Comparison of ENCODE assay signal across 23 cellular contexts in genomic region chr10:72667207-72667864, GRCh38. TPM values are rescaled to one million over a fixed set of nuclear protein-coding genes. Genes with fewer than 3 reads are reported as not detected.
DNase-seq lines count a peak whose midpoint lies in the region; ATAC-seq, FAIRE-seq and TF ChIP-seq lines count a peak whose summit lies in the region.
"Had no signal": no experiment of that assay in that cellular context is flagged by ENCODE, and none has a peak within 500 bp of the region (broad histone marks: within the 10 kb centered on the region; RNA-seq: fewer than 3 reads in every experiment).

No MANE protein-coding gene starts in this region.

- TF ChIP-seq EP300 in A549 (IDR thresholded peaks at IDR 0.05), result no peak

- H3K36me3 ChIP-seq in colonic mucosa, result no peaks in the 10 kb centered on the region
- no peaks in the 10 kb centered on the region for H3K36me3 ChIP-seq in keratinocyte (ENCODE audit: control insufficient read depth in 2 of 2, extremely low read depth in 1 of 2, insufficient read depth in 2 of 2, low read length in 2 of 2)
- no peaks in the 10 kb centered on the region for H3K36me3 ChIP-seq in parathyroid adenoma (ENCODE audit: control insufficient read depth, insufficient read depth, low read length)

- POLR2A ChIA-PET in A549 (lab: Yijun Ruan, JAX), result no interaction called here

- H4K20me1 ChIP-seq in keratinocyte (ENCODE audit: control insufficient read depth, extremely low read depth, insufficient read depth, low read length), result no peaks in the 10 kb centered on the region

- no peaks in the 10 kb centered on the region for H3K9me1 ChIP-seq in keratinocyte (ENCODE audit: control insufficient read depth, extremely low read depth, insufficient read depth, low read length)

- H2AFZ ChIP-seq in keratinocyte (ENCODE audit: control insufficient read depth, low read length) (peak overlapping the region; percentile 30), parathyroid adenoma (peak overlapping the region; percentile 10)
- H2AFZ ChIP-seq: GM23248 had no signal

- CTCF ChIA-PET in A549 (lab: Yijun Ruan, JAX), result no interaction called here

- no peaks in the 10 kb centered on the region for H3K27me3 Mint-ChIP-seq in glutamatergic neuron (ENCODE audit: unreplicated experiment)

- H3K4me3 ChIP-seq in A549 (no peak overlapping the region), colonic mucosa (no peak overlapping the region), keratinocyte (ENCODE audit: control insufficient read depth in 2 of 3, extremely low read depth in 1 of 3, insufficient read depth in 2 of 3, low read depth in 1 of 3, low read length in 3 of 3) (no peak overlapping the region), parathyroid adenoma (ENCODE audit: low read depth, low read length) (no peak overlapping the region)
- H3K4me3 ChIP-seq: GM23248 had no signal

- H3K4me1 ChIP-seq in A549, result peaks cover 27% of the 10 kb centered on the region
- peaks cover 3% of the 10 kb centered on the region for H3K4me1 ChIP-seq in colonic mucosa
- peaks cover 9% of the 10 kb centered on the region for H3K4me1 ChIP-seq in keratinocyte (ENCODE audit: control insufficient read depth, extremely low read depth, insufficient read depth, low read length)
- H3K4me1 ChIP-seq in parathyroid adenoma, result no peaks in the 10 kb centered on the region

- no peak overlapping the region for H3K9ac ChIP-seq in colonic mucosa (ENCODE audit: low read depth in 2 of 2, low read length in 2 of 2)
- H3K9ac ChIP-seq in keratinocyte (ENCODE audit: control insufficient read depth, extremely low read depth, insufficient read depth, low read length), result no peak overlapping the region
- H3K9ac ChIP-seq in parathyroid adenoma, result no peak overlapping the region
- H3K9ac ChIP-seq: GM23248 had no signal

- no peak for TF ChIP-seq POLR2A in A549 (IDR thresholded peaks at IDR 0.05; ENCODE audit: low read length)

- no peak for DNase-seq in A549 (ENCODE audit: low read depth in 1 of 2, low spot score in 1 of 2)
- no peak for DNase-seq in colonic mucosa
- DNase-seq in keratinocyte (ENCODE audit: low read depth, low spot score), result no peak
- DNase-seq in glutamatergic neuron, result no peak
- DNase-seq in SIG-M5 treated with dmso at 0.1 percent for 504 hours (lab: John Stamatoyannopoulos, UW; ENCODE audit: unreplicated experiment), result no peak
- no peak for DNase-seq in Ammon's horn (ENCODE audit: low spot score)
- DNase-seq in NOMO-1 treated with dmso at 0.1 percent for 144 hours (lab: John Stamatoyannopoulos, UW; ENCODE audit: unreplicated experiment), result no peak
- DNase-seq: ACHN; AML-193; C1 segment of cervical spinal cord; Calu3; CD4-positive, alpha-beta memory T cell; COR-L47; DMS53; DMS79 treated with DMSO at 0.1 percent for 48 hours; GF-D8; GM23248; H9 had no signal

- no peak for FAIRE-seq in A549 (lab: Jason Lieb, UNC)
- FAIRE-seq in keratinocyte (lab: Jason Lieb, UNC), result no peak
- FAIRE-seq: A204.1, GM12892 had no signal

- no peak for ATAC-seq in A549
- ATAC-seq: HCT116 had no signal

- peak overlapping the region in 1 of 2 experiments; percentile 56; a peak in 3 of 6 replicates for H3K27ac ChIP-seq in A549
- H3K27ac ChIP-seq in colonic mucosa, result peak overlapping the region; percentile 46
- no peak overlapping the region for H3K27ac ChIP-seq in keratinocyte (ENCODE audit: control insufficient read depth, insufficient read depth, low read length)
- H3K27ac ChIP-seq in parathyroid adenoma, result no peak overlapping the region
- H3K27ac ChIP-seq: 22Rv1, GM23248 had no signal

- H3K4me2 ChIP-seq in A549 (peak overlapping the region; percentile 9; the same call in 1 of the 3 replicates), keratinocyte (ENCODE audit: control insufficient read depth, extremely low read depth, insufficient read depth, low read depth, low read length) (no peak overlapping the region), parathyroid adenoma (ENCODE audit: low read length) (no peak overlapping the region)

- no peaks in the 10 kb centered on the region for H3K9me3 Mint-ChIP-seq in glutamatergic neuron (ENCODE audit: unreplicated experiment)
- H3K9me3 Mint-ChIP-seq: CD4-positive, alpha-beta memory T cell; H9 had no signal

- no peaks in the 10 kb centered on the region for H3K79me2 ChIP-seq in keratinocyte (ENCODE audit: control insufficient read depth, insufficient read depth, low read length)
- no peaks in the 10 kb centered on the region for H3K79me2 ChIP-seq in parathyroid adenoma

- no peak overlapping the region for H3K4me3 Mint-ChIP-seq in glutamatergic neuron (ENCODE audit: unreplicated experiment)
- H3K4me3 Mint-ChIP-seq: CD4-positive, alpha-beta memory T cell; H9 had no signal

- WGBS in A549 (ENCODE audit: missing lambda C conversion rate), result 95% methylated on average over 3 of the region's 3 CpGs

- no peaks in the 10 kb centered on the region for H3K36me3 Mint-ChIP-seq in glutamatergic neuron (ENCODE audit: unreplicated experiment)
- H3K36me3 Mint-ChIP-seq: CD4-positive, alpha-beta memory T cell had no signal

- H3K27ac Mint-ChIP-seq in glutamatergic neuron (ENCODE audit: unreplicated experiment), result no peak overlapping the region
- H3K27ac Mint-ChIP-seq: CD4-positive, alpha-beta memory T cell; H9 had no signal

- H3K4me1 Mint-ChIP-seq in glutamatergic neuron (ENCODE audit: low read depth, unreplicated experiment), result no peaks in the 10 kb centered on the region
- H3K4me1 Mint-ChIP-seq: CD4-positive, alpha-beta memory T cell; H9 had no signal

- no peak for TF ChIP-seq RAD21 in A549 (conservative IDR thresholded peaks at IDR 0.05 in 1 of 2, IDR thresholded peaks at IDR 0.05 in 1 of 2)

- H3K27me3 ChIP-seq in colonic mucosa (no peaks in the 10 kb centered on the region), keratinocyte (ENCODE audit: control insufficient read depth, extremely low read depth, insufficient read depth, low read length) (no peaks in the 10 kb centered on the region), parathyroid adenoma (ENCODE audit: control insufficient read depth, insufficient read depth, low read length) (no peaks in the 10 kb centered on the region)

- intact Hi-C loops in colonic mucosa (cut with DNase I), result no loop called here

- H3K9me3 ChIP-seq in A549 (no peaks in the 10 kb centered on the region), colonic mucosa (no peaks in the 10 kb centered on the region), keratinocyte (ENCODE audit: control insufficient read depth, low read depth, low read length) (no peaks in the 10 kb centered on the region), parathyroid adenoma (ENCODE audit: control insufficient read depth, low read length) (no peaks in the 10 kb centered on the region)

- TF ChIP-seq CTCF in A549 (IDR thresholded peaks at IDR 0.05) (no peak), colonic mucosa (IDR thresholded peaks at IDR 0.05) (no peak), keratinocyte (optimal IDR thresholded peaks at IDR 0.05 in 1 of 3, IDR thresholded peaks at IDR 0.05 in 1 of 3, conservative IDR thresholded peaks at IDR 0.05 in 1 of 3; ENCODE audit: extremely low read depth in 1 of 3, insufficient read depth in 2 of 3, low read length in 3 of 3) (no peak), parathyroid adenoma (IDR thresholded peaks at IDR 0.05) (no peak), glutamatergic neuron (IDR thresholded peaks at IDR 0.05; ENCODE audit: partially characterized antibody, unreplicated experiment) (no peak)

- dilution Hi-C loops in keratinocyte (cut with MboI; ENCODE audit: extremely low pct_ligation_motif_present, low sequenced_read_pairs), result no loop called here

TF ChIP-seq in A549, 52 proteins besides CTCF, POLR2A, EP300 and RAD21 (continues in another document):
- TF ChIP-seq RARB (CRISPR knock-in tag; IDR thresholded peaks at IDR 0.05) (no peak), HES2 (IDR thresholded peaks at IDR 0.05) (no peak), EHF (CRISPR knock-in tag; IDR thresholded peaks at IDR 0.05) (no peak), ZC3H11A (IDR thresholded peaks at IDR 0.05) (no peak), HOXA7 (CRISPR knock-in tag; IDR thresholded peaks at IDR 0.05) (no peak), CEBPB (IDR thresholded peaks at IDR 0.05) (no peak)

RNA-seq across cellular contexts. Expression of gene MCU, which starts 24.6 kb away (rescaled TPM):
- polyA plus RNA-seq in A549 (2011; rRNA removed) (221 and 226 TPM in 2 replicates), A549 (2017; fragmentation: RNase III; extraction: RNeasy Plus Mini Kit Qiagen cat#74134 plus additional on column Dnase treatment) (40.3 to 44.0 TPM (median 42.2 TPM) in 3 replicates), keratinocyte (50.0 to 104 TPM (median 103 TPM) in 3 replicates)
- 42.6 and 47.1 TPM in 2 replicates for polyA plus RNA-seq in A549 (2012; cell fraction: cytosol; rRNA removed)
- 40.7 and 48.6 TPM in 2 replicates for polyA plus RNA-seq in A549 (2012; cell fraction: nucleus; rRNA removed)
- 131 and 156 TPM in 2 replicates for polyA minus RNA-seq in A549 (2011; rRNA and poly(A)+ RNA removed)
- total RNA-seq in colonic mucosa (100 to 1,000 TPM in 1 of 2 donors, 10 to 100 TPM in 1; 88.7 to 109 TPM), glutamatergic neuron (ENCODE audit: unreplicated experiment) (15.2 TPM)
- polyA plus RNA-seq in keratinocyte (2011; ENCODE audit: low read depth), result 12.0 TPM
- polyA plus RNA-seq in keratinocyte (2011; cell fraction: cytosol; rRNA removed), result 56.9 and 99.0 TPM in 2 replicates
- polyA plus RNA-seq in keratinocyte (2011; cell fraction: nucleus; rRNA removed), result 53.4 and 58.0 TPM in 2 replicates
- polyA plus RNA-seq in keratinocyte (2012; ENCODE audit: low replicate concordance), result 24.0 and 27.4 TPM in 2 replicates
- 48.6 to 109 TPM (median 101 TPM) in 3 replicates for polyA minus RNA-seq in keratinocyte
- polyA minus RNA-seq in keratinocyte (2011; cell fraction: cytosol; rRNA and poly(A)+ RNA removed), result 50.6 TPM
- polyA minus RNA-seq in keratinocyte (2011; cell fraction: nucleus; rRNA and poly(A)+ RNA removed), result 25.0 and 47.2 TPM in 2 replicates

RNA-seq across cellular contexts. Expression of gene MICU1, which starts 41.5 kb away (rescaled TPM):
- polyA plus RNA-seq in A549 (2011; rRNA removed) (58.6 and 61.3 TPM in 2 replicates), A549 (2017; fragmentation: RNase III; extraction: RNeasy Plus Mini Kit Qiagen cat#74134 plus additional on column Dnase treatment) (44.0 to 54.5 TPM (median 49.7 TPM) in 3 replicates), keratinocyte (14.8 to 27.5 TPM (median 19.4 TPM) in 3 replicates)
- polyA plus RNA-seq in A549 (2012; cell fraction: cytosol; rRNA removed), result 29.0 and 33.4 TPM in 2 replicates
- 17.6 and 24.1 TPM in 2 replicates for polyA plus RNA-seq in A549 (2012; cell fraction: nucleus; rRNA removed)
- 50.0 and 55.6 TPM in 2 replicates for polyA minus RNA-seq in A549 (2011; rRNA and poly(A)+ RNA removed)
- total RNA-seq in colonic mucosa (10 to 100 TPM; 44.3 to 51.8 TPM), glutamatergic neuron (ENCODE audit: unreplicated experiment) (33.5 TPM)
- polyA plus RNA-seq in keratinocyte (2011; ENCODE audit: low read depth), result 84.6 TPM
- 16.5 and 21.2 TPM in 2 replicates for polyA plus RNA-seq in keratinocyte (2011; cell fraction: cytosol; rRNA removed)
- 19.9 and 22.0 TPM in 2 replicates for polyA plus RNA-seq in keratinocyte (2011; cell fraction: nucleus; rRNA removed)
- 23.5 and 34.1 TPM in 2 replicates for polyA plus RNA-seq in keratinocyte (2012; ENCODE audit: low replicate concordance)
- 10.6 to 16.0 TPM (median 15.9 TPM) in 3 replicates for polyA minus RNA-seq in keratinocyte
- 5.8 TPM for polyA minus RNA-seq in keratinocyte (2011; cell fraction: cytosol; rRNA and poly(A)+ RNA removed)
- polyA minus RNA-seq in keratinocyte (2011; cell fraction: nucleus; rRNA and poly(A)+ RNA removed), result 7.8 and 14.9 TPM in 2 replicates
